In genomic region chr2:171161425-171162289, GRCh38 we compare ENCODE assay signal across 8 cellular contexts. TPM values are rescaled to one million over a fixed set of nuclear protein-coding genes. Genes with fewer than 3 reads are reported as not detected.
DNase-seq lines count a peak whose midpoint lies in the region; ATAC-seq and TF ChIP-seq lines count a peak whose summit lies in the region.

No MANE protein-coding gene starts in this region.

- H3K27me3 Mint-ChIP-seq in CD4-positive, CD25-positive, alpha-beta regulatory T cell, result peaks cover 4% of the 10 kb centered on the region
- H3K27me3 Mint-ChIP-seq in natural killer cell treated with Interleukin-12 subunit alpha and Interleukin-12 subunit beta and Interleukin-15 and Interleukin-18, amount 100 ng/mL, for 72 hours, result peaks cover 5 to 8% of the 10 kb centered on the region in 2 donors

- no peaks in the 10 kb centered on the region for H3K36me3 ChIP-seq in CD4-positive, CD25-positive, alpha-beta regulatory T cell (ENCODE audit: control insufficient read depth, insufficient read depth, low read length)

- CTCF ChIA-PET in GM10248 (lab: Yijun Ruan, JAX), result interaction anchor here (0.6 to 2.2 kb wide), 6 partner anchors 9 to 255 kb away, joined by 3 to 9 read pairs (median 4); no protein-coding TSS in a partner anchor

- intact Hi-C loops in sciatic nerve (cut with DNase I), result no loop called here

- H3K4me3 ChIP-seq in CD4-positive, CD25-positive, alpha-beta regulatory T cell (ENCODE audit: low read depth, low read length), result peak overlapping the region; percentile 97

- TF ChIP-seq CTCF in GM10248 (IDR thresholded peaks at IDR 0.05; ENCODE audit: control extremely low read depth, extremely low read depth, low read depth, missing control alignments), result no peak

- H3K9me3 ChIP-seq in CD4-positive, CD25-positive, alpha-beta regulatory T cell (ENCODE audit: control insufficient read depth in 2 of 2, low read length in 2 of 2), result no peaks in the 10 kb centered on the region

- peak overlapping the region; percentile 85 to 96 (median 90) for H3K4me3 Mint-ChIP-seq in CD4-positive, CD25-positive, alpha-beta regulatory T cell
- H3K4me3 Mint-ChIP-seq in natural killer cell treated with Interleukin-12 subunit alpha and Interleukin-12 subunit beta and Interleukin-15 and Interleukin-18, amount 100 ng/mL, for 72 hours, result peak overlapping the region; percentile 90

- H3K27me3 ChIP-seq in CD4-positive, CD25-positive, alpha-beta regulatory T cell (ENCODE audit: control insufficient read depth, insufficient read depth, low read length), result no peaks in the 10 kb centered on the region

- peaks cover 32% of the 10 kb centered on the region for H3K4me1 ChIP-seq in CD4-positive, CD25-positive, alpha-beta regulatory T cell (ENCODE audit: control insufficient read depth, insufficient read depth, low read length, poor library complexity, severe bottlenecking)

- peaks cover 28 to 63% (median 49%) of the 10 kb centered on the region in 4 donors for H3K4me1 Mint-ChIP-seq in CD4-positive, CD25-positive, alpha-beta regulatory T cell
- peaks cover 26 to 27% of the 10 kb centered on the region in 2 donors for H3K4me1 Mint-ChIP-seq in natural killer cell treated with Interleukin-12 subunit alpha and Interleukin-12 subunit beta and Interleukin-15 and Interleukin-18, amount 100 ng/mL, for 72 hours (ENCODE audit: low read depth in 2 of 2)

- no peaks in the 10 kb centered on the region for H3K9me3 Mint-ChIP-seq in CD4-positive, CD25-positive, alpha-beta regulatory T cell
- no peaks in the 10 kb centered on the region for H3K9me3 Mint-ChIP-seq in natural killer cell treated with Interleukin-12 subunit alpha and Interleukin-12 subunit beta and Interleukin-15 and Interleukin-18, amount 100 ng/mL, for 72 hours

- POLR2A ChIA-PET in GM10248 (lab: Yijun Ruan, JAX), result no interaction called here

- H3K27ac ChIP-seq in CD4-positive, CD25-positive, alpha-beta regulatory T cell (ENCODE audit: insufficient read depth, low read length, poor library complexity, severe bottlenecking), result peak overlapping the region; percentile 89

- no peak for ATAC-seq in CD4-positive, CD25-positive, alpha-beta regulatory T cell (ENCODE audit: low read depth in 2 of 2)
- no peak for ATAC-seq in natural killer cell treated with Interleukin-12 subunit alpha and Interleukin-12 subunit beta and Interleukin-15 and Interleukin-18, amount 100 ng/mL, for 72 hours
- ATAC-seq in HG03442 (IDR thresholded peaks at IDR 0.05; ENCODE audit: unreplicated experiment), result no peak
- ATAC-seq in sciatic nerve, result no peak

- H3K36me3 Mint-ChIP-seq in CD4-positive, CD25-positive, alpha-beta regulatory T cell, result no peaks in the 10 kb centered on the region
- H3K36me3 Mint-ChIP-seq in natural killer cell treated with Interleukin-12 subunit alpha and Interleukin-12 subunit beta and Interleukin-15 and Interleukin-18, amount 100 ng/mL, for 72 hours, result no peaks in the 10 kb centered on the region

- DNase-seq in CD4-positive, CD25-positive, alpha-beta regulatory T cell, result no peak
- DNase-seq in MV-4-11 (lab: John Stamatoyannopoulos, UW) (peak; percentile 3), dermis blood vessel endothelial cell (peak; percentile 15), GM10248 (ENCODE audit: extremely low spot score) (no peak), AG20443 (ENCODE audit: low spot score) (no peak), sciatic nerve (ENCODE audit: low spot score) (no peak)
- no peak for DNase-seq in natural killer cell treated with Interleukin-12 subunit alpha and Interleukin-12 subunit beta and Interleukin-15 and Interleukin-18, amount 100 ng/mL, for 72 hours (ENCODE audit: low spot score)

- H3K27ac Mint-ChIP-seq in CD4-positive, CD25-positive, alpha-beta regulatory T cell, result peak overlapping the region; percentile 89 to 99 (median 90)
- peak overlapping the region; percentile 76 to 80 for H3K27ac Mint-ChIP-seq in natural killer cell treated with Interleukin-12 subunit alpha and Interleukin-12 subunit beta and Interleukin-15 and Interleukin-18, amount 100 ng/mL, for 72 hours

RNA-seq across cellular contexts. Expression of gene TLK1, which starts 1.0 kb away (rescaled TPM):
- total RNA-seq in CD4-positive, CD25-positive, alpha-beta regulatory T cell, result 179 TPM
- polyA plus RNA-seq in CD4-positive, CD25-positive, alpha-beta regulatory T cell, result 10 to 100 TPM; 33.9 to 69.2 (median 45.0) TPM
- total RNA-seq in dermis blood vessel endothelial cell (15.1 and 45.1 TPM in 2 replicates), sciatic nerve (56.8 TPM)
- 10 to 100 TPM; 59.5 to 76.3 TPM for total RNA-seq in natural killer cell treated with Interleukin-12 subunit alpha and Interleukin-12 subunit beta and Interleukin-15 and Interleukin-18, amount 100 ng/mL, for 72 hours

Comparison
In these comparisons a context has a peak if more than half of its experiments do, and no peak if none do; other contexts are left out.
1. DNase-seq: peak in MV-4-11 (single experiment) and dermis blood vessel endothelial cell (single experiment); none in CD4-positive, CD25-positive, alpha-beta regulatory T cell (0 of 3), natural killer cell treated with Interleukin-12 subunit alpha and Interleukin-12 subunit beta and Interleukin-15 and Interleukin-18, amount 100 ng/mL, for 72 hours (single experiment), GM10248 (single experiment), AG20443 (single experiment) and sciatic nerve (single experiment).